Comparison of ENCODE assay signal across 21 cellular contexts in genomic region chr16:88131256-88131655, GRCh38.
"Had no signal": no experiment of that assay in that cellular context is flagged by ENCODE, and none has a peak within 500 bp of the region (broad histone marks: within the 10 kb centered on the region; RNA-seq: fewer than 3 reads in every experiment).

No MANE protein-coding gene starts in this region.

- H3K27me3 ChIP-seq: brain microvascular endothelial cell, cardiac muscle cell had no signal

- DNase-seq: activated CD4-positive, alpha-beta T cell treated with anti-CD3 and anti-CD28 coated beads for 36 hours; activated CD4-positive, alpha-beta T cell treated with anti-CD3 and anti-CD28 coated beads, Interleukin-2, amount 50 U/mL, for 1 hour; activated CD8-positive, alpha-beta memory T cell treated with anti-CD3 and anti-CD28 coated beads, Interleukin-2, amount 50 U/mL, for 4 hours; activated CD8-positive, alpha-beta T cell treated with anti-CD3 and anti-CD28 coated beads for 36 hours; activated gamma-delta T cell treated with Interleukin-2 at 50 U/mL for 16 hours; activated naive CD4-positive, alpha-beta T cell treated with anti-CD3 and anti-CD28 coated beads, Interleukin-2, amount 10 ng/mL, durations not matched to agents 7 days and 5 days; activated naive CD8-positive, alpha-beta T cell treated with anti-CD3 and anti-CD28 coated beads for 36 hours; activated T-cell treated with anti-CD3 and anti-CD28 coated beads, Interleukin-2, amount 50 U/mL, for 72 hours; brain microvascular endothelial cell; Kasumi-1; NCI-H1048; NCI-H1417; NCI-H2029; NCI-H510A treated with DMSO at 0.1 percent for 48 hours; NCI-H69; PC-9; T-cell; WERI-Rb-1 had no signal

- H3K4me2 ChIP-seq: PC-9 had no signal

- H3K9me3 Mint-ChIP-seq: activated CD8-positive, alpha-beta T cell treated with anti-CD3 and anti-CD28 coated beads for 36 hours; activated naive CD4-positive, alpha-beta T cell treated with anti-CD3 and anti-CD28 coated beads, Interleukin-2, amount 10 ng/mL, durations not matched to agents 7 days and 5 days; activated naive CD8-positive, alpha-beta T cell treated with anti-CD3 and anti-CD28 coated beads for 36 hours; activated T-cell treated with anti-CD3 and anti-CD28 coated beads, Interleukin-2, amount 50 U/mL, for 72 hours; activated T-helper 2 cell treated with anti-CD3 and anti-CD28 coated beads, Interferon-gamma antibody, Interleukin-2, Interleukin-4, amounts not matched to agents 10 μg/mL and 5 μg/mL and 100 μg/mL, durations not matched to agents 14 hours and 24 hours and 36 hours; T-cell had no signal

- H2AFZ ChIP-seq: PC-9 had no signal

- H3K4me3 ChIP-seq: cardiac muscle cell, PC-9, SK-N-MC had no signal

- H3K36me3 ChIP-seq: brain microvascular endothelial cell, cardiac muscle cell, WERI-Rb-1 had no signal

- H3K36me3 Mint-ChIP-seq: activated naive CD4-positive, alpha-beta T cell treated with anti-CD3 and anti-CD28 coated beads, Interleukin-2, amount 10 ng/mL, durations not matched to agents 7 days and 5 days; activated naive CD8-positive, alpha-beta T cell treated with anti-CD3 and anti-CD28 coated beads for 36 hours; T-cell had no signal

- H3K27ac Mint-ChIP-seq: activated CD4-positive, alpha-beta T cell treated with anti-CD3 and anti-CD28 coated beads for 36 hours; activated CD8-positive, alpha-beta T cell treated with anti-CD3 and anti-CD28 coated beads for 36 hours; activated naive CD4-positive, alpha-beta T cell treated with anti-CD3 and anti-CD28 coated beads, Interleukin-2, amount 10 ng/mL, durations not matched to agents 7 days and 5 days; activated naive CD8-positive, alpha-beta T cell treated with anti-CD3 and anti-CD28 coated beads for 36 hours; activated T-cell treated with anti-CD3 and anti-CD28 coated beads, Interleukin-2, amount 50 U/mL, for 72 hours; activated T-helper 2 cell treated with anti-CD3 and anti-CD28 coated beads, Interferon-gamma antibody, Interleukin-2, Interleukin-4, amounts not matched to agents 10 μg/mL and 5 μg/mL and 100 μg/mL, durations not matched to agents 14 hours and 24 hours and 36 hours; T-cell had no signal

- H3K27ac ChIP-seq: brain microvascular endothelial cell, cardiac muscle cell, PC-9, SK-N-MC, WERI-Rb-1 had no signal

- H3K4me1 Mint-ChIP-seq: activated CD4-positive, alpha-beta T cell treated with anti-CD3 and anti-CD28 coated beads for 36 hours; activated naive CD4-positive, alpha-beta T cell treated with anti-CD3 and anti-CD28 coated beads, Interleukin-2, amount 10 ng/mL, durations not matched to agents 7 days and 5 days; activated naive CD8-positive, alpha-beta T cell treated with anti-CD3 and anti-CD28 coated beads for 36 hours; T-cell had no signal

- ATAC-seq: activated CD4-positive, alpha-beta T cell treated with anti-CD3 and anti-CD28 coated beads for 36 hours; activated CD8-positive, alpha-beta T cell treated with anti-CD3 and anti-CD28 coated beads for 36 hours; activated T-cell treated with anti-CD3 and anti-CD28 coated beads, Interleukin-2, amount 50 U/mL, for 72 hours; T-cell had no signal

- H3K27me3 Mint-ChIP-seq: activated CD4-positive, alpha-beta T cell treated with anti-CD3 and anti-CD28 coated beads for 36 hours; activated CD8-positive, alpha-beta T cell treated with anti-CD3 and anti-CD28 coated beads for 36 hours; activated naive CD4-positive, alpha-beta T cell treated with anti-CD3 and anti-CD28 coated beads, Interleukin-2, amount 10 ng/mL, durations not matched to agents 7 days and 5 days had no signal

- H3K4me3 Mint-ChIP-seq: activated CD4-positive, alpha-beta T cell treated with anti-CD3 and anti-CD28 coated beads for 36 hours; activated CD8-positive, alpha-beta T cell treated with anti-CD3 and anti-CD28 coated beads for 36 hours; activated naive CD4-positive, alpha-beta T cell treated with anti-CD3 and anti-CD28 coated beads, Interleukin-2, amount 10 ng/mL, durations not matched to agents 7 days and 5 days; activated naive CD8-positive, alpha-beta T cell treated with anti-CD3 and anti-CD28 coated beads for 36 hours; activated T-cell treated with anti-CD3 and anti-CD28 coated beads, Interleukin-2, amount 50 U/mL, for 72 hours; T-cell had no signal
